22 cellular contexts compared by ENCODE assay signal in genomic region chr19:12015015-12015752, GRCh38. TPM values are rescaled to one million over a fixed set of nuclear protein-coding genes. Genes with fewer than 3 reads are reported as not detected.
"Had no signal": no experiment of that assay in that cellular context is flagged by ENCODE, and none has a peak within 500 bp of the region (broad histone marks: within the 10 kb centered on the region; RNA-seq: fewer than 3 reads in every experiment).

No MANE protein-coding gene starts in this region.

- H3K27me3 Mint-ChIP-seq: activated B cell treated with CpG ODN at 0.5 μM for 24 hours; activated naive CD8-positive, alpha-beta T cell; central memory CD8-positive, alpha-beta T cell; stimulated activated memory B cell treated with anti-CD40 and anti-IgM and Interleukin-4, amounts not matched to agents 10 μg/mL and 1 μg/mL and 100 μg/mL, for 72 hours had no signal

- ATAC-seq: activated CD8-positive, alpha-beta T cell treated with anti-CD3 and anti-CD28 coated beads, Interleukin-2, amount 10 ng/mL, durations not matched to agents 7 days and 5 days; body of pancreas; left ventricle myocardium superior; stimulated activated memory B cell treated with anti-CD40 and anti-IgM and Interleukin-4, amounts not matched to agents 10 μg/mL and 1 μg/mL and 100 μg/mL, for 72 hours had no signal

- H3K27ac ChIP-seq: body of pancreas, sigmoid colon, tibial artery, vagina had no signal

- H3K4me3 Mint-ChIP-seq: activated B cell treated with CpG ODN at 0.5 μM for 24 hours; activated CD8-positive, alpha-beta T cell treated with anti-CD3 and anti-CD28 coated beads, Interleukin-2, amount 10 ng/mL, durations not matched to agents 7 days and 5 days; activated naive CD8-positive, alpha-beta T cell; central memory CD8-positive, alpha-beta T cell; nephron progenitor cell; stimulated activated memory B cell treated with anti-CD40 and anti-IgM and Interleukin-4, amounts not matched to agents 10 μg/mL and 1 μg/mL and 100 μg/mL, for 72 hours; T-helper 2 cell treated with Interferon-gamma antibody and Interleukin-4, amounts not matched to agents 5 μg/mL and 100 μg/mL, for 36 hours had no signal

- H3K4me1 ChIP-seq: body of pancreas, sigmoid colon, tibial artery, vagina had no signal

- H3K4me3 ChIP-seq: body of pancreas, sigmoid colon, tibial artery, vagina had no signal

- H3K4me1 Mint-ChIP-seq: activated B cell treated with CpG ODN at 0.5 μM for 24 hours; central memory CD8-positive, alpha-beta T cell; nephron progenitor cell; stimulated activated memory B cell treated with anti-CD40 and anti-IgM and Interleukin-4, amounts not matched to agents 10 μg/mL and 1 μg/mL and 100 μg/mL, for 72 hours had no signal

- DNase-seq: activated B cell treated with CpG ODN at 0.5 μM for 24 hours; activated CD4-positive, alpha-beta T cell treated with anti-CD3 and anti-CD28 coated beads for 48 hours; activated CD8-positive, alpha-beta memory T cell treated with anti-CD3 and anti-CD28 coated beads, Interleukin-2, amount 50 U/mL, for 4 hours; activated CD8-positive, alpha-beta T cell treated with anti-CD3 and anti-CD28 coated beads, Interleukin-2, amount 10 ng/mL, durations not matched to agents 7 days and 5 days; activated gamma-delta T cell treated with Interleukin-2 at 50 U/mL for 16 hours; amygdala; body of pancreas; cortex of kidney; effector CD4-positive, alpha-beta T cell; head of caudate nucleus; kidney glomerular epithelial cell; left ventricle myocardium superior; nephron progenitor cell; sigmoid colon; stimulated activated CD4-positive, alpha-beta T cell treated with anti-CD3 and anti-CD28 coated beads, Interleukin-12 subunit alpha, Interleukin-12 subunit beta, amount 100 ng/mL, for 4 hours; tibial artery had no signal

- H3K27me3 ChIP-seq: body of pancreas, sigmoid colon, tibial artery, vagina had no signal

- H3K27ac Mint-ChIP-seq: activated B cell treated with CpG ODN at 0.5 μM for 24 hours; activated CD8-positive, alpha-beta T cell treated with anti-CD3 and anti-CD28 coated beads, Interleukin-2, amount 10 ng/mL, durations not matched to agents 7 days and 5 days; activated naive CD8-positive, alpha-beta T cell; nephron progenitor cell; stimulated activated memory B cell treated with anti-CD40 and anti-IgM and Interleukin-4, amounts not matched to agents 10 μg/mL and 1 μg/mL and 100 μg/mL, for 72 hours; T-helper 2 cell treated with Interferon-gamma antibody and Interleukin-4, amounts not matched to agents 5 μg/mL and 100 μg/mL, for 36 hours had no signal

RNA-seq across cellular contexts. Expression of gene ZNF878, which starts 37.6 kb away (rescaled TPM):
- total RNA-seq: mesenteric fat pad had no signal
